ENCODE assay signal across 14 cellular contexts in genomic region chr9:123176230-123176629, GRCh38.
DNase-seq lines count a peak whose midpoint lies in the region; ATAC-seq and TF ChIP-seq lines count a peak whose summit lies in the region.
"Had no signal": no experiment of that assay in that cellular context is flagged by ENCODE, and none has a peak within 500 bp of the region (broad histone marks: within the 10 kb centered on the region; RNA-seq: fewer than 3 reads in every experiment).

No MANE protein-coding gene starts in this region.

- H3K27ac ChIP-seq in DOHH2 (ENCODE audit: low read depth, low read length) (peak overlapping the region; percentile 98), Karpas-422 (ENCODE audit: low read length) (peak overlapping the region; percentile 99), mesenchymal stem cell (ENCODE audit: low read length, poor library complexity, severe bottlenecking) (no peak overlapping the region)
- H3K27ac ChIP-seq: BLaER1 had no signal

- no peak overlapping the region for H2BK5ac ChIP-seq in mesenchymal stem cell (ENCODE audit: low read depth, low read length, poor library complexity, severe bottlenecking)

- H3K4me2 ChIP-seq in DOHH2 (ENCODE audit: low read length) = peak overlapping the region; percentile 71
- peak overlapping the region; percentile 72 for H3K4me2 ChIP-seq in Karpas-422 (ENCODE audit: low read depth, low read length, poor library complexity, severe bottlenecking)
- peak overlapping the region; percentile 42 for H3K4me2 ChIP-seq in mesenchymal stem cell (ENCODE audit: low read length, poor library complexity, severe bottlenecking)

- H3K4me1 ChIP-seq in DOHH2 (ENCODE audit: control insufficient read depth, low read length) = peaks cover 99% of the 10 kb centered on the region
- peaks cover 96% of the 10 kb centered on the region for H3K4me1 ChIP-seq in Karpas-422 (ENCODE audit: low read length)
- H3K4me1 ChIP-seq in mesenchymal stem cell (ENCODE audit: control insufficient read depth, insufficient read depth, low read depth, low read length) = peaks cover 1% of the 10 kb centered on the region

- no peak overlapping the region for H3K23ac ChIP-seq in mesenchymal stem cell (ENCODE audit: low read length in 2 of 2)

- H4K91ac ChIP-seq in mesenchymal stem cell (ENCODE audit: low read length) = no peak overlapping the region

- DNase-seq in Karpas-422 = peak; percentile 53
- DNase-seq in amniotic epithelial cell (ENCODE audit: low read depth) = peak; percentile 59
- peak; percentile 56 for DNase-seq in mesenchymal stem cell
- no peak for DNase-seq in T-helper 2 cell
- DNase-seq in NCI-H345 treated with DMSO at 0.1 percent for 48 hours (lab: John Stamatoyannopoulos, UW; ENCODE audit: unreplicated experiment) = no peak
- DNase-seq: activated CD4-positive, alpha-beta memory T cell treated with anti-CD3 and anti-CD28 coated beads for 36 hours; NCI-H2029; OCI-M1; stimulated activated CD4-positive, alpha-beta T cell treated with anti-CD3 and anti-CD28 coated beads, Interleukin-4, amount 100 ng/mL, for 1 hour; stimulated activated naive CD8-positive, alpha-beta T cell treated with anti-CD3 and anti-CD28 coated beads, Interleukin-15, Interleukin-2, amounts not matched to agents 100 U/mL and 50 U/mL, for 24 hours had no signal

- H3K4ac ChIP-seq in mesenchymal stem cell (ENCODE audit: low read depth in 1 of 2, low read length in 2 of 2) = no peak overlapping the region

- no peak overlapping the region for H2BK15ac ChIP-seq in mesenchymal stem cell (ENCODE audit: low read depth, poor library complexity, severe bottlenecking)

- H3K79me2 ChIP-seq in DOHH2 (ENCODE audit: control insufficient read depth, low read length) (peaks cover 76% of the 10 kb centered on the region), Karpas-422 (ENCODE audit: low read length) (peaks cover 79% of the 10 kb centered on the region)

- H3K14ac ChIP-seq in mesenchymal stem cell (ENCODE audit: low read length in 2 of 2) = no peak overlapping the region

- no peaks in the 10 kb centered on the region for H3K27me3 ChIP-seq in DOHH2 (ENCODE audit: control insufficient read depth, low read length)
- H3K27me3 ChIP-seq in Karpas-422 (ENCODE audit: low read length) = no peaks in the 10 kb centered on the region
- no peaks in the 10 kb centered on the region for H3K27me3 ChIP-seq in mesenchymal stem cell (ENCODE audit: control insufficient read depth in 1 of 2, insufficient read depth in 1 of 2, low read length in 2 of 2)
- H3K27me3 ChIP-seq: BLaER1 had no signal

- H3K4me3 ChIP-seq in DOHH2 (ENCODE audit: low read length) = peak overlapping the region; percentile 59
- peak overlapping the region; percentile 51 for H3K4me3 ChIP-seq in Karpas-422 (ENCODE audit: low read length)
- no peak overlapping the region for H3K4me3 ChIP-seq in mesenchymal stem cell (ENCODE audit: insufficient read depth in 1 of 2, low read depth in 1 of 2, low read length in 2 of 2)
- H3K4me3 ChIP-seq: BLaER1 had no signal

- H3F3A ChIP-seq in DOHH2 (ENCODE audit: control insufficient read depth, insufficient read depth) = peaks cover 57% of the 10 kb centered on the region

- H4K20me1 ChIP-seq in DOHH2 (ENCODE audit: control insufficient read depth, insufficient read depth, low read depth, low read length) (no peaks in the 10 kb centered on the region), Karpas-422 (ENCODE audit: insufficient read depth, low read depth, low read length) (no peaks in the 10 kb centered on the region)

- H3K36me3 ChIP-seq in DOHH2 (ENCODE audit: control insufficient read depth, low read length) (peaks cover 92% of the 10 kb centered on the region), Karpas-422 (ENCODE audit: insufficient read depth, low read length) (peaks cover 38% of the 10 kb centered on the region), mesenchymal stem cell (ENCODE audit: control insufficient read depth in 1 of 2, insufficient read depth in 2 of 2, low read depth in 1 of 2, low read length in 2 of 2) (no peaks in the 10 kb centered on the region)

- no peak overlapping the region for H2AK5ac ChIP-seq in mesenchymal stem cell (ENCODE audit: low read length, severe bottlenecking)

- no peak overlapping the region for H2BK120ac ChIP-seq in mesenchymal stem cell (ENCODE audit: low read depth, low read length)

- ATAC-seq in HG02840 (IDR thresholded peaks at IDR 0.05; ENCODE audit: low FRiP score, unreplicated experiment) = no peak
- ATAC-seq in HG03097 (IDR thresholded peaks at IDR 0.05; ENCODE audit: low FRiP score, unreplicated experiment) = no peak
- ATAC-seq: stimulated activated naive CD8-positive, alpha-beta T cell treated with anti-CD3 and anti-CD28 coated beads, Interleukin-15, Interleukin-2, amounts not matched to agents 100 U/mL and 50 U/mL, for 24 hours had no signal

- no peak overlapping the region for H2AFZ ChIP-seq in Karpas-422 (ENCODE audit: low read length)
- H2AFZ ChIP-seq in mesenchymal stem cell (ENCODE audit: low read depth, low read length) = no peak overlapping the region

- no peak for TF ChIP-seq CTCF in DOHH2 (IDR thresholded peaks at IDR 0.05; ENCODE audit: low read depth, low read length, poor library complexity, severe bottlenecking)

- no peaks in the 10 kb centered on the region for H3K9me3 ChIP-seq in DOHH2 (ENCODE audit: control insufficient read depth, insufficient read depth, low read length)
- H3K9me3 ChIP-seq in Karpas-422 (ENCODE audit: low read length) = no peaks in the 10 kb centered on the region
- H3K9me3 ChIP-seq in mesenchymal stem cell (ENCODE audit: control insufficient read depth, low read length) = no peaks in the 10 kb centered on the region
- H3K9me3 ChIP-seq: BLaER1 had no signal

- no peaks in the 10 kb centered on the region for H3K79me1 ChIP-seq in mesenchymal stem cell (replicated peaks; ENCODE audit: low read length, poor library complexity, severe bottlenecking)

- H3K9me2 ChIP-seq in DOHH2 (replicated peaks; ENCODE audit: control insufficient read depth, low read length) (no peaks in the 10 kb centered on the region), Karpas-422 (replicated peaks; ENCODE audit: insufficient read depth, low read length) (no peaks in the 10 kb centered on the region)

- H4K8ac ChIP-seq in mesenchymal stem cell (ENCODE audit: low read length) = no peak overlapping the region

- H3K9ac ChIP-seq in Karpas-422 (ENCODE audit: low read length) (peak overlapping the region; percentile 69), mesenchymal stem cell (ENCODE audit: low read length) (peak overlapping the region; percentile 16)
- H3K9ac ChIP-seq: BLaER1 had no signal

- H2BK12ac ChIP-seq in mesenchymal stem cell (ENCODE audit: low read length in 2 of 2) = no peak overlapping the region

- H3K18ac ChIP-seq in mesenchymal stem cell (ENCODE audit: low read depth in 1 of 2, low read length in 2 of 2) = no peak overlapping the region

- WGBS in mesenchymal stem cell = 86% methylated on average over 1 of the region's 1 CpG

Comparison
In these comparisons a context has a peak if more than half of its experiments do, and no peak if none do; other contexts are left out.
1. H3K4me3 ChIP-seq: peak in DOHH2 (single experiment) and Karpas-422 (single experiment); none in mesenchymal stem cell (0 of 2).
2. DNase-seq: peak in Karpas-422 (single experiment), amniotic epithelial cell (single experiment) and mesenchymal stem cell (single experiment); none in T-helper 2 cell (0 of 5) and NCI-H345 treated with DMSO at 0.1 percent for 48 hours (single experiment).
3. Peak in every context shown above with its lines, with median percentiles within 50 percentile points of each other: H3K4me2 ChIP-seq.